Comparison of ENCODE assay signal across 36 cellular contexts in genomic region chr5:180216646-180217171, GRCh38. TPM values are rescaled to one million over a fixed set of nuclear protein-coding genes. Genes with fewer than 3 reads are reported as not detected.
"Had no signal": no experiment of that assay in that cellular context is flagged by ENCODE, and none has a peak within 500 bp of the region (broad histone marks: within the 10 kb centered on the region; RNA-seq: fewer than 3 reads in every experiment).

No MANE protein-coding gene starts in this region.

- H3K36me3 ChIP-seq: adrenal gland, colonic mucosa, esophagus squamous epithelium, gastroesophageal sphincter, heart right ventricle had no signal

- H3K9me3 ChIP-seq: colonic mucosa had no signal

- H3K27ac ChIP-seq: adrenal gland, body of pancreas, colonic mucosa, epithelial cell of prostate, esophagus squamous epithelium, gastroesophageal sphincter, heart right ventricle had no signal

- H3K27me3 Mint-ChIP-seq: activated CD4-positive, alpha-beta T cell treated with anti-CD3 and anti-CD28 coated beads, Interleukin-2, amount 10 ng/mL, durations not matched to agents 24 days and 14 days; activated CD8-positive, alpha-beta memory T cell treated with anti-CD3 and anti-CD28 coated beads, Interleukin-2, amount 10 ng/mL, durations not matched to agents 7 days and 5 days had no signal

- H3K36me3 Mint-ChIP-seq: activated CD8-positive, alpha-beta memory T cell treated with anti-CD3 and anti-CD28 coated beads, Interleukin-2, amount 10 ng/mL, durations not matched to agents 7 days and 5 days had no signal

- H3K4me1 Mint-ChIP-seq: activated CD4-positive, alpha-beta T cell treated with anti-CD3 and anti-CD28 coated beads for 36 hours; activated CD4-positive, alpha-beta T cell treated with anti-CD3 and anti-CD28 coated beads, Interleukin-2, amount 10 ng/mL, durations not matched to agents 24 days and 14 days; activated CD8-positive, alpha-beta memory T cell treated with anti-CD3 and anti-CD28 coated beads, Interleukin-2, amount 10 ng/mL, durations not matched to agents 7 days and 5 days; activated naive CD4-positive, alpha-beta T cell treated with anti-CD3 and anti-CD28 coated beads, Interleukin-2, amount 50 U/mL, for 24 hours; activated naive CD8-positive, alpha-beta T cell treated with anti-CD3 and anti-CD28 coated beads for 36 hours; activated naive CD8-positive, alpha-beta T cell treated with anti-CD3 and anti-CD28 coated beads, Interleukin-2, amount 50 U/mL, for 24 hours had no signal

- H3K4me3 ChIP-seq: adrenal gland, body of pancreas, colonic mucosa, esophagus squamous epithelium, gastroesophageal sphincter, heart right ventricle had no signal

- H3K4me3 Mint-ChIP-seq: activated CD4-positive, alpha-beta memory T cell treated with anti-CD3 and anti-CD28 coated beads for 36 hours; activated CD4-positive, alpha-beta T cell treated with anti-CD3 and anti-CD28 coated beads for 36 hours; activated CD4-positive, alpha-beta T cell treated with anti-CD3 and anti-CD28 coated beads, Interleukin-2, amount 10 ng/mL, durations not matched to agents 24 days and 14 days; activated CD8-positive, alpha-beta memory T cell treated with anti-CD3 and anti-CD28 coated beads, Interleukin-2, amount 10 ng/mL, durations not matched to agents 7 days and 5 days; activated CD8-positive, alpha-beta T cell treated with anti-CD3 and anti-CD28 coated beads, Interleukin-2, amount 10 ng/mL, durations not matched to agents 7 days and 5 days; activated naive CD4-positive, alpha-beta T cell treated with anti-CD3 and anti-CD28 coated beads for 36 hours; activated naive CD4-positive, alpha-beta T cell treated with anti-CD3 and anti-CD28 coated beads, Interleukin-2, amount 50 U/mL, for 24 hours; activated naive CD8-positive, alpha-beta T cell treated with anti-CD3 and anti-CD28 coated beads for 36 hours; activated naive CD8-positive, alpha-beta T cell treated with anti-CD3 and anti-CD28 coated beads, Interleukin-2, amount 50 U/mL, for 24 hours; activated T-helper 1 cell treated with anti-CD3 and anti-CD28 coated beads, Interleukin-12 subunit alpha, Interleukin-12 subunit beta, Interleukin-2, Interleukin-4 antibody, amounts not matched to agents 30 ng/mL and 10 ng/mL and 1 ng/mL, durations not matched to agents 14 hours and 24 hours and 36 hours had no signal

- H3K27ac Mint-ChIP-seq: activated CD4-positive, alpha-beta memory T cell treated with anti-CD3 and anti-CD28 coated beads for 36 hours; activated CD4-positive, alpha-beta T cell treated with anti-CD3 and anti-CD28 coated beads for 36 hours; activated CD4-positive, alpha-beta T cell treated with anti-CD3 and anti-CD28 coated beads, Interleukin-2, amount 10 ng/mL, durations not matched to agents 24 days and 14 days; activated CD8-positive, alpha-beta memory T cell treated with anti-CD3 and anti-CD28 coated beads, Interleukin-2, amount 10 ng/mL, durations not matched to agents 7 days and 5 days; activated CD8-positive, alpha-beta T cell treated with anti-CD3 and anti-CD28 coated beads, Interleukin-2, amount 10 ng/mL, durations not matched to agents 7 days and 5 days; activated naive CD4-positive, alpha-beta T cell treated with anti-CD3 and anti-CD28 coated beads for 36 hours; activated naive CD4-positive, alpha-beta T cell treated with anti-CD3 and anti-CD28 coated beads, Interleukin-2, amount 50 U/mL, for 24 hours; activated naive CD8-positive, alpha-beta T cell treated with anti-CD3 and anti-CD28 coated beads for 36 hours; activated naive CD8-positive, alpha-beta T cell treated with anti-CD3 and anti-CD28 coated beads, Interleukin-2, amount 50 U/mL, for 24 hours; activated T-helper 1 cell treated with anti-CD3 and anti-CD28 coated beads, Interleukin-12 subunit alpha, Interleukin-12 subunit beta, Interleukin-2, Interleukin-4 antibody, amounts not matched to agents 30 ng/mL and 10 ng/mL and 1 ng/mL, durations not matched to agents 14 hours and 24 hours and 36 hours; activated T-helper 2 cell treated with anti-CD3 and anti-CD28 coated beads, Interferon-gamma antibody, Interleukin-2, Interleukin-4, amounts not matched to agents 10 μg/mL and 5 μg/mL and 100 μg/mL, durations not matched to agents 14 hours and 24 hours and 36 hours had no signal

- DNase-seq: activated CD4-positive, alpha-beta memory T cell treated with anti-CD3 and anti-CD28 coated beads for 36 hours; activated CD4-positive, alpha-beta T cell treated with anti-CD3 and anti-CD28 coated beads for 36 hours; activated CD4-positive, alpha-beta T cell treated with anti-CD3 and anti-CD28 coated beads, Interleukin-2, amount 10 ng/mL, durations not matched to agents 24 days and 14 days; activated CD4-positive, CD25-positive, alpha-beta regulatory T cell; activated CD4-positive, CD25-positive, alpha-beta regulatory T cell treated with anti-CD3 and anti-CD28 coated beads, Interleukin-2, amount 50 U/mL, for 72 hours; activated CD8-positive, alpha-beta memory T cell treated with anti-CD3 and anti-CD28 coated beads, Interleukin-2, amount 10 ng/mL, durations not matched to agents 7 days and 5 days; activated CD8-positive, alpha-beta memory T cell treated with anti-CD3 and anti-CD28 coated beads, Interleukin-2, amount 50 U/mL, for 4 hours; activated CD8-positive, alpha-beta T cell treated with anti-CD3 and anti-CD28 coated beads, Interleukin-2, amount 10 ng/mL, durations not matched to agents 7 days and 5 days; activated effector memory CD4-positive, alpha-beta T cell treated with anti-CD3 and anti-CD28 coated beads, Interleukin-2, amount 50 U/mL, for 16 hours; activated naive CD4-positive, alpha-beta T cell treated with anti-CD3 and anti-CD28 coated beads for 36 hours; activated naive CD8-positive, alpha-beta T cell treated with anti-CD3 and anti-CD28 coated beads for 36 hours; activated naive CD8-positive, alpha-beta T cell treated with anti-CD3 and anti-CD28 coated beads, Interleukin-2, amount 50 U/mL, for 24 hours; activated T-cell treated with anti-CD3 and anti-CD28 coated beads, Interleukin-2, amount 50 U/mL, for 1 hour; activated T-cell treated with anti-CD3 and anti-CD28 coated beads, Interleukin-2, amount 50 U/mL, for 48 hours; amygdala; aorta; body of pancreas; caudate nucleus; colonic mucosa; effector CD8-positive, alpha-beta T cell; esophagus squamous epithelium; foreskin melanocyte; heart right ventricle; T-helper 2 cell had no signal

- H3K4me1 ChIP-seq: adrenal gland, body of pancreas, colonic mucosa, heart right ventricle had no signal

- ATAC-seq: activated CD4-positive, alpha-beta T cell treated with anti-CD3 and anti-CD28 coated beads for 36 hours; activated CD8-positive, alpha-beta memory T cell treated with anti-CD3 and anti-CD28 coated beads, Interleukin-2, amount 10 ng/mL, durations not matched to agents 7 days and 5 days; activated CD8-positive, alpha-beta T cell treated with anti-CD3 and anti-CD28 coated beads, Interleukin-2, amount 10 ng/mL, durations not matched to agents 7 days and 5 days; activated naive CD8-positive, alpha-beta T cell treated with anti-CD3 and anti-CD28 coated beads, Interleukin-2, amount 50 U/mL, for 24 hours; body of pancreas; gastroesophageal sphincter; heart right ventricle had no signal

- H3K27me3 ChIP-seq: adrenal gland, body of pancreas, colonic mucosa had no signal

RNA-seq across cellular contexts. Expression of gene RASGEF1C, which starts 7.7 kb away (rescaled TPM):
- total RNA-seq: activated CD4-positive, alpha-beta memory T cell treated with anti-CD3 and anti-CD28 coated beads for 36 hours; activated CD4-positive, alpha-beta T cell treated with anti-CD3 and anti-CD28 coated beads for 36 hours; activated CD4-positive, alpha-beta T cell treated with anti-CD3 and anti-CD28 coated beads, Interleukin-2, amount 10 ng/mL, durations not matched to agents 24 days and 14 days; activated CD8-positive, alpha-beta memory T cell treated with anti-CD3 and anti-CD28 coated beads for 36 hours; activated CD8-positive, alpha-beta memory T cell treated with anti-CD3 and anti-CD28 coated beads, Interleukin-2, amount 10 ng/mL, durations not matched to agents 7 days and 5 days; activated CD8-positive, alpha-beta T cell treated with anti-CD3 and anti-CD28 coated beads, Interleukin-2, amount 10 ng/mL, durations not matched to agents 7 days and 5 days; activated naive CD4-positive, alpha-beta T cell treated with anti-CD3 and anti-CD28 coated beads for 36 hours; activated naive CD8-positive, alpha-beta T cell treated with anti-CD3 and anti-CD28 coated beads for 36 hours; activated T-helper 1 cell treated with anti-CD3 and anti-CD28 coated beads, Interleukin-12 subunit alpha, Interleukin-12 subunit beta, Interleukin-2, Interleukin-4 antibody, amounts not matched to agents 30 ng/mL and 10 ng/mL and 1 ng/mL, durations not matched to agents 14 hours and 24 hours and 36 hours; activated T-helper 2 cell treated with anti-CD3 and anti-CD28 coated beads, Interferon-gamma antibody, Interleukin-2, Interleukin-4, amounts not matched to agents 10 μg/mL and 5 μg/mL and 100 μg/mL, durations not matched to agents 14 hours and 24 hours and 36 hours; body of pancreas; dermis microvascular lymphatic vessel endothelial cell; endothelial cell of umbilical vein; fibroblast of villous mesenchyme; glomerular endothelial cell had no signal
- polyA plus RNA-seq: aorta, endothelial cell of umbilical vein, fibroblast of lung had no signal
